9 cellular contexts compared by ENCODE assay signal in genomic region chr3:142645236-142645793, GRCh38. TPM values are rescaled to one million over a fixed set of nuclear protein-coding genes. Genes with fewer than 3 reads are reported as not detected.
DNase-seq lines count a peak whose midpoint lies in the region; ATAC-seq and TF ChIP-seq lines count a peak whose summit lies in the region.
"Had no signal": no experiment of that assay in that cellular context is flagged by ENCODE, and none has a peak within 500 bp of the region (broad histone marks: within the 10 kb centered on the region; RNA-seq: fewer than 3 reads in every experiment).

No MANE protein-coding gene starts in this region.

- H3K36me3 ChIP-seq in HEK293 (ENCODE audit: control insufficient read depth in 2 of 2, insufficient read depth in 1 of 2, low read length in 2 of 2): no peaks in the 10 kb centered on the region
- no peaks in the 10 kb centered on the region for H3K36me3 ChIP-seq in right atrium auricular region

- no peak for TF ChIP-seq CTCF in HEK293 (tag by site-specific recombination; IDR thresholded peaks at IDR 0.05)
- TF ChIP-seq CTCF in foreskin keratinocyte (conservative IDR thresholded peaks at IDR 0.05): no peak
- no peak for TF ChIP-seq CTCF in retinal pigment epithelial cell (conservative IDR thresholded peaks at IDR 0.05; ENCODE audit: low read depth, low read length)
- TF ChIP-seq CTCF in right atrium auricular region (IDR thresholded peaks at IDR 0.05): no peak

- H3K27ac ChIP-seq in HEK293 (ENCODE audit: extremely low read depth, low read depth, low read length) (no peak overlapping the region), foreskin keratinocyte (no peak overlapping the region), right atrium auricular region (no peak overlapping the region)
- H3K27ac ChIP-seq: SK-N-MC had no signal

- ATAC-seq in foreskin keratinocyte (peak; percentile 90), HG03280 (IDR thresholded peaks at IDR 0.05; ENCODE audit: unreplicated experiment) (no peak)

- H3K4me3 ChIP-seq in HEK293 (ENCODE audit: low read depth, low read length) (no peak overlapping the region), retinal pigment epithelial cell (ENCODE audit: low read length) (no peak overlapping the region), right atrium auricular region (no peak overlapping the region)
- H3K4me3 ChIP-seq: SK-N-MC had no signal

- POLR2A ChIA-PET in HEK293 (lab: Yijun Ruan, JAX): no interaction called here

- H3K9me3 ChIP-seq in HEK293 (ENCODE audit: control insufficient read depth, insufficient read depth, low read depth, low read length): no peaks in the 10 kb centered on the region
- no peaks in the 10 kb centered on the region for H3K9me3 ChIP-seq in right atrium auricular region

- CTCF ChIA-PET in HEK293 (lab: Yijun Ruan, JAX): no interaction called here

- H3K27me3 ChIP-seq in foreskin keratinocyte: no peaks in the 10 kb centered on the region
- no peaks in the 10 kb centered on the region for H3K27me3 ChIP-seq in right atrium auricular region

- H3K4me1 ChIP-seq in HEK293 (ENCODE audit: control insufficient read depth, insufficient read depth, low read length): 0 out of 2 replicates have a peak, but pooled peaks cover 2% of the 10 kb centered on the region
- H3K4me1 ChIP-seq in foreskin keratinocyte: peaks cover 36% of the 10 kb centered on the region
- H3K4me1 ChIP-seq in right atrium auricular region: no peaks in the 10 kb centered on the region

- DNase-seq in SW 1271 (lab: John Stamatoyannopoulos, UW) (peak; percentile 44 to 68), foreskin keratinocyte (peak; percentile 81 to 92), retinal pigment epithelial cell (ENCODE audit: low read depth) (peak; percentile 87), right atrium auricular region (ENCODE audit: low spot score) (no peak), NAMALWA (ENCODE audit: low spot score) (no peak)
- DNase-seq: NCI-H187 treated with DMSO at 0.1 percent for 48 hours had no signal

TF ChIP-seq in HEK293, 187 proteins besides CTCF, POLR2A, EP300 and RAD21:
- TF ChIP-seq ZNF645 (tag by site-specific recombination; IDR thresholded peaks at IDR 0.05): no peak
- TF ChIP-seq KLF9 (tag by site-specific recombination; IDR thresholded peaks at IDR 0.05; ENCODE audit: low read depth): no peak
- TF ChIP-seq KLF1 (tag by site-specific recombination; IDR thresholded peaks at IDR 0.05): no peak
- TF ChIP-seq GLIS1 (tag by site-specific recombination; IDR thresholded peaks at IDR 0.05): 0 out of 2 replicates have a peak, but pooled peaks have one; percentile 22
- TF ChIP-seq ZNF514 (tag by site-specific recombination; IDR thresholded peaks at IDR 0.05): no peak
- TF ChIP-seq ZNF366 (tag by site-specific recombination; conservative IDR thresholded peaks at IDR 0.05): 0 out of 2 replicates have a peak, but pooled peaks have one; percentile 16
- TF ChIP-seq ZNF600 (tag by site-specific recombination; IDR thresholded peaks at IDR 0.05): peak; percentile 86

RNA-seq across cellular contexts. Expression of gene PLS1, which starts 49.1 kb away (rescaled TPM):
- total RNA-seq in foreskin keratinocyte (15.8 and 20.6 TPM in 2 replicates), right atrium auricular region (1 to 10 TPM in 1 of 2 donors, under 1 TPM in 1; 0.96 to 2.3 TPM)
- polyA plus RNA-seq in foreskin keratinocyte: 3.8 and 6.1 TPM in 2 replicates

Comparison
In these comparisons a context has a peak if more than half of its experiments do, and no peak if none do; other contexts are left out.
1. DNase-seq: peak in SW 1271 (2 of 2), foreskin keratinocyte (2 of 2) and retinal pigment epithelial cell (single experiment); none in right atrium auricular region (single experiment) and NAMALWA (single experiment).